Comparison of ENCODE assay signal across 1 cellular context in the genomic region with DNA sequence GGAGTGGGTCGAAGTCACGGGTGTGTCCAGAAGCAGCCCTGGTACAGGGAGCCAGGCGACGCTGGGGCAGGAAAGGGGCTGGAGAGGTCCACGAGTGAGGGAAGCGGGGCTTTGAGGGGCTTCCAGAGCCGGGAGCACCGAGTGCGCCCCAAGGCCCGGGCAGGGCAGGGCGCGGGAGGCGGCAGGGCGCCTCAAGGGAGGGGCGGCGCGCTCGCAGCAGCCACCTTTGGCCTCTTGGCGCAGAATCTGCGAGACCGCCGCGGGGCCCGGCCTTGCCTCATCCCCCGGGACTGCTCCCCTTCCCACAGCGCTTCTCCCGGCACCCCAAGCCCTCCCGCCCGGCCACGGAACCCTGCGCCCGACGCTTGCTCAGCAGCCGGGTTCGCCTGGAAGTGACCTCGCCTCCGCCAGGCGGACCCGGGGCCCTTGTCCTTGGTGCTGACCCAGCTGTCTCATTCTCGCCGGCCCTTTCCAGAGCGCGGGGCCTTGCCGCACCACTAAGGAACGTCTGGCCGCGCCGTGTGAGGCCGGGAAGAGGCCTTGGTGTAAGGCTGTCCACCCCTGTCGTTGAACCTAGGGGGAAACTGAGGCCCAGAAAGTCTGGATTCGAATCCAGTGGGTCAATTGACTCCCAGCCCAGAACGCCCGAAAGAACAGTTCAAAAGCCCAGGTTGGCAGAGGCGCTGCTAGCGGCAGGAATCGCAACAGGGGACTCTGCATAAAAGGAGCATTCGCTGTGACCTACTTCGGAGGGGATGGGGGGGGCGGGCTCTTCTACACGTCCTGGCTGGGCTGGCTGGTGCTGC.
TF ChIP-seq lines count a peak whose summit lies in the region.

No MANE protein-coding gene starts in this region.

TF ChIP-seq in WTC11, 78 proteins besides CTCF, POLR2A, EP300 and RAD21 (continued from another document and continues in another):
- TF ChIP-seq, protein P1, sequence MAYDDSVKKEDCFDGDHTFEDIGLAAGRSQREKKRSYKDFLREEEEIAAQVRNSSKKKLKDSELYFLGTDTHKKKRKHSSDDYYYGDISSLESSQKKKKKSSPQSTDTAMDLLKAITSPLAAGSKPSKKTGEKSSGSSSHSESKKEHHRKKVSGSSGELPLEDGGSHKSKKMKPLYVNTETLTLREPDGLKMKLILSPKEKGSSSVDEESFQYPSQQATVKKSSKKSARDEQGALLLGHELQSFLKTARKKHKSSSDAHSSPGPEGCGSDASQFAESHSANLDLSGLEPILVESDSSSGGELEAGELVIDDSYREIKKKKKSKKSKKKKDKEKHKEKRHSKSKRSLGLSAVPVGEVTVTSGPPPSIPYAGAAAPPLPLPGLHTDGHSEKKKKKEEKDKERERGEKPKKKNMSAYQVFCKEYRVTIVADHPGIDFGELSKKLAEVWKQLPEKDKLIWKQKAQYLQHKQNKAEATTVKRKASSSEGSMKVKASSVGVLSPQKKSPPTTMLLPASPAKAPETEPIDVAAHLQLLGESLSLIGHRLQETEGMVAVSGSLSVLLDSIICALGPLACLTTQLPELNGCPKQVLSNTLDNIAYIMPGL (CRISPR knock-in tag; IDR thresholded peaks at IDR 0.05): 0 out of 2 replicates have a peak, but pooled peaks have one; percentile 64
- TF ChIP-seq MXD4 (CRISPR knock-in tag; IDR thresholded peaks at IDR 0.05; ENCODE audit: borderline replicate concordance) (no peak), JAZF1 (CRISPR knock-in tag; IDR thresholded peaks at IDR 0.05) (no peak), ZNF138 (CRISPR knock-in tag; conservative IDR thresholded peaks at IDR 0.05) (0 out of 2 replicates have a peak, but pooled peaks have one; percentile 37), ZNF396 (CRISPR knock-in tag; IDR thresholded peaks at IDR 0.05; ENCODE audit: borderline replicate concordance) (no peak), SOX15 (CRISPR knock-in tag; IDR thresholded peaks at IDR 0.05) (no peak), NR3C1 (CRISPR knock-in tag; conservative IDR thresholded peaks at IDR 0.05; ENCODE audit: low read depth) (no peak), SP1 (CRISPR knock-in tag; conservative IDR thresholded peaks at IDR 0.05) (0 out of 2 replicates have a peak, but pooled peaks have one; percentile 45), MYBL2 (CRISPR knock-in tag; IDR thresholded peaks at IDR 0.05) (peak; percentile 84), ZNF416 (CRISPR knock-in tag; IDR thresholded peaks at IDR 0.05) (no peak), RORB (CRISPR knock-in tag; IDR thresholded peaks at IDR 0.05) (no peak), NR2C2 (CRISPR knock-in tag; IDR thresholded peaks at IDR 0.05) (peak; percentile 48; the same call in 1 of the 2 replicates), ZNF219 (CRISPR knock-in tag; IDR thresholded peaks at IDR 0.05; ENCODE audit: borderline replicate concordance) (peak; percentile 86; the same call in 1 of the 2 replicates), OVOL2 (CRISPR knock-in tag; IDR thresholded peaks at IDR 0.05; ENCODE audit: borderline replicate concordance) (no peak), ZBTB21 (CRISPR knock-in tag; IDR thresholded peaks at IDR 0.05; ENCODE audit: borderline replicate concordance) (no peak; the same call in 1 of the 2 replicates), EMX1 (CRISPR knock-in tag; IDR thresholded peaks at IDR 0.05) (no peak), ZNF317 (CRISPR knock-in tag; IDR thresholded peaks at IDR 0.05; ENCODE audit: borderline replicate concordance, low read depth) (0 out of 2 replicates have a peak, but pooled peaks have one; percentile 34), SMAD4 (CRISPR knock-in tag; IDR thresholded peaks at IDR 0.05) (no peak; the same call in 1 of the 2 replicates), KAT7 (CRISPR knock-in tag; IDR thresholded peaks at IDR 0.05; ENCODE audit: borderline replicate concordance) (0 out of 2 replicates have a peak, but pooled peaks have one; percentile 25), GABPB1 (CRISPR knock-in tag; IDR thresholded peaks at IDR 0.05) (0 out of 2 replicates have a peak, but pooled peaks have one; percentile 39), NR1H2 (CRISPR knock-in tag; IDR thresholded peaks at IDR 0.05) (no peak)
- TF ChIP-seq, protein P2, sequence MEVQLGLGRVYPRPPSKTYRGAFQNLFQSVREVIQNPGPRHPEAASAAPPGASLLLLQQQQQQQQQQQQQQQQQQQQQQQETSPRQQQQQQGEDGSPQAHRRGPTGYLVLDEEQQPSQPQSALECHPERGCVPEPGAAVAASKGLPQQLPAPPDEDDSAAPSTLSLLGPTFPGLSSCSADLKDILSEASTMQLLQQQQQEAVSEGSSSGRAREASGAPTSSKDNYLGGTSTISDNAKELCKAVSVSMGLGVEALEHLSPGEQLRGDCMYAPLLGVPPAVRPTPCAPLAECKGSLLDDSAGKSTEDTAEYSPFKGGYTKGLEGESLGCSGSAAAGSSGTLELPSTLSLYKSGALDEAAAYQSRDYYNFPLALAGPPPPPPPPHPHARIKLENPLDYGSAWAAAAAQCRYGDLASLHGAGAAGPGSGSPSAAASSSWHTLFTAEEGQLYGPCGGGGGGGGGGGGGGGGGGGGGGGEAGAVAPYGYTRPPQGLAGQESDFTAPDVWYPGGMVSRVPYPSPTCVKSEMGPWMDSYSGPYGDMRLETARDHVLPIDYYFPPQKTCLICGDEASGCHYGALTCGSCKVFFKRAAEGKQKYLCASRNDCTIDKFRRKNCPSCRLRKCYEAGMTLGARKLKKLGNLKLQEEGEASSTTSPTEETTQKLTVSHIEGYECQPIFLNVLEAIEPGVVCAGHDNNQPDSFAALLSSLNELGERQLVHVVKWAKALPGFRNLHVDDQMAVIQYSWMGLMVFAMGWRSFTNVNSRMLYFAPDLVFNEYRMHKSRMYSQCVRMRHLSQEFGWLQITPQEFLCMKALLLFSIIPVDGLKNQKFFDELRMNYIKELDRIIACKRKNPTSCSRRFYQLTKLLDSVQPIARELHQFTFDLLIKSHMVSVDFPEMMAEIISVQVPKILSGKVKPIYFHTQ (CRISPR knock-in tag; IDR thresholded peaks at IDR 0.05): no peak
- TF ChIP-seq, protein P3, sequence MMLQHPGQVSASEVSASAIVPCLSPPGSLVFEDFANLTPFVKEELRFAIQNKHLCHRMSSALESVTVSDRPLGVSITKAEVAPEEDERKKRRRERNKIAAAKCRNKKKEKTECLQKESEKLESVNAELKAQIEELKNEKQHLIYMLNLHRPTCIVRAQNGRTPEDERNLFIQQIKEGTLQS (CRISPR knock-in tag; conservative IDR thresholded peaks at IDR 0.05): no peak
- TF ChIP-seq, protein P4, sequence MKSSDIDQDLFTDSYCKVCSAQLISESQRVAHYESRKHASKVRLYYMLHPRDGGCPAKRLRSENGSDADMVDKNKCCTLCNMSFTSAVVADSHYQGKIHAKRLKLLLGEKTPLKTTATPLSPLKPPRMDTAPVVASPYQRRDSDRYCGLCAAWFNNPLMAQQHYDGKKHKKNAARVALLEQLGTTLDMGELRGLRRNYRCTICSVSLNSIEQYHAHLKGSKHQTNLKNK (CRISPR knock-in tag; IDR thresholded peaks at IDR 0.05): no peak
- TF ChIP-seq, protein P5, sequence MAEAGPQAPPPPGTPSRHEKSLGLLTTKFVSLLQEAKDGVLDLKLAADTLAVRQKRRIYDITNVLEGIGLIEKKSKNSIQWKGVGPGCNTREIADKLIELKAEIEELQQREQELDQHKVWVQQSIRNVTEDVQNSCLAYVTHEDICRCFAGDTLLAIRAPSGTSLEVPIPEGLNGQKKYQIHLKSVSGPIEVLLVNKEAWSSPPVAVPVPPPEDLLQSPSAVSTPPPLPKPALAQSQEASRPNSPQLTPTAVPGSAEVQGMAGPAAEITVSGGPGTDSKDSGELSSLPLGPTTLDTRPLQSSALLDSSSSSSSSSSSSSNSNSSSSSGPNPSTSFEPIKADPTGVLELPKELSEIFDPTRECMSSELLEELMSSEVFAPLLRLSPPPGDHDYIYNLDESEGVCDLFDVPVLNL (CRISPR knock-in tag; IDR thresholded peaks at IDR 0.05; ENCODE audit: borderline replicate concordance, low read depth): peak; percentile 60; the same call in 1 of the 2 replicates
- TF ChIP-seq, protein P6, sequence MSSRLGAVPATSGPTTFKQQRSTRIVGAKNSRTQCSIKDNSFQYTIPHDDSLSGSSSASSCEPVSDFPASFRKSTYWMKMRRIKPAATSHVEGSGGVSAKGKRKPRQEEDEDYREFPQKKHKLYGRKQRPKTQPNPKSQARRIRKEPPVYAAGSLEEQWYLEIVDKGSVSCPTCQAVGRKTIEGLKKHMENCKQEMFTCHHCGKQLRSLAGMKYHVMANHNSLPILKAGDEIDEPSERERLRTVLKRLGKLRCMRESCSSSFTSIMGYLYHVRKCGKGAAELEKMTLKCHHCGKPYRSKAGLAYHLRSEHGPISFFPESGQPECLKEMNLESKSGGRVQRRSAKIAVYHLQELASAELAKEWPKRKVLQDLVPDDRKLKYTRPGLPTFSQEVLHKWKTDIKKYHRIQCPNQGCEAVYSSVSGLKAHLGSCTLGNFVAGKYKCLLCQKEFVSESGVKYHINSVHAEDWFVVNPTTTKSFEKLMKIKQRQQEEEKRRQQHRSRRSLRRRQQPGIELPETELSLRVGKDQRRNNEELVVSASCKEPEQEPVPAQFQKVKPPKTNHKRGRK (CRISPR knock-in tag; IDR thresholded peaks at IDR 0.05; ENCODE audit: borderline replicate concordance): no peak
- TF ChIP-seq, protein P7, sequence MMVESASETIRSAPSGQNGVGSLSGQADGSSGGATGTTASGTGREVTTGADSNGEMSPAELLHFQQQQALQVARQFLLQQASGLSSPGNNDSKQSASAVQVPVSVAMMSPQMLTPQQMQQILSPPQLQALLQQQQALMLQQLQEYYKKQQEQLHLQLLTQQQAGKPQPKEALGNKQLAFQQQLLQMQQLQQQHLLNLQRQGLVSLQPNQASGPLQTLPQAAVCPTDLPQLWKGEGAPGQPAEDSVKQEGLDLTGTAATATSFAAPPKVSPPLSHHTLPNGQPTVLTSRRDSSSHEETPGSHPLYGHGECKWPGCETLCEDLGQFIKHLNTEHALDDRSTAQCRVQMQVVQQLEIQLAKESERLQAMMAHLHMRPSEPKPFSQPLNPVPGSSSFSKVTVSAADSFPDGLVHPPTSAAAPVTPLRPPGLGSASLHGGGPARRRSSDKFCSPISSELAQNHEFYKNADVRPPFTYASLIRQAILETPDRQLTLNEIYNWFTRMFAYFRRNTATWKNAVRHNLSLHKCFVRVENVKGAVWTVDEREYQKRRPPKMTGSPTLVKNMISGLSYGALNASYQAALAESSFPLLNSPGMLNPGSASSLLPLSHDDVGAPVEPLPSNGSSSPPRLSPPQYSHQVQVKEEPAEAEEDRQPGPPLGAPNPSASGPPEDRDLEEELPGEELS (CRISPR knock-in tag; IDR thresholded peaks at IDR 0.05): peak; percentile 78
- TF ChIP-seq, protein P8, sequence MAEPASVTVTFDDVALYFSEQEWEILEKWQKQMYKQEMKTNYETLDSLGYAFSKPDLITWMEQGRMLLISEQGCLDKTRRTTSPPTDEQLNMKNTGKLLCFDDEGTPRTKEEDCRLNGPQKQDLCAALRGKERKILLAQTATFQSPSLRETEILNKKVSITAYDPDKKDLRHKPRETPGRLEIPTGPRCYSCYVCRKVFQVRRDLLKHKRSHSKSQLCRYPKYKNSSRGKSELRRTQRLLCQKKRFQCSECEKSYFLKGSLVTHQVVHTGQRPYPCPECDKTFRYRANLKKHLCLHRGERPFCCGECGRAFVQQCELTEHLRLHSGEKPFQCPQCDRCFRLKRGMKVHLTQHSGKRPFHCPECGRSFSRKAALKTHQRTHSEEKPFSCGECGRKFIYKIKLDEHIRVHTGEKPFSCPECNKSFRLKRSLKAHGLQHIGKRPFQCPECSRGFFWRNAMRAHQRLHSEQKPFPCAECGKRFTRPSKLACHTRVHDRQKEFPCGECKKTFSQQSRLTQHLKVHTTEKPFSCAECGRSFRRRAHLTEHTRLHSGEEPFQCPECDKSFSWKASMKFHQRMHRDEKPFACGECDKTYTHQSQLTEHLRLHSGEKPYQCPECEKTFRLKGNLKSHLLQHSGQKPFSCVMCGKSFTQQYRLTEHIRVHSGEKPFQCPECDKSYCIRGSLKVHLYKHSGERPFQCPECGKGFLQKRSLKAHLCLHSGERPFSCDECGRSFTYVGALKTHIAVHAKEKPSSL (CRISPR knock-in tag; conservative IDR thresholded peaks at IDR 0.05): no peak
- TF ChIP-seq, protein P9, sequence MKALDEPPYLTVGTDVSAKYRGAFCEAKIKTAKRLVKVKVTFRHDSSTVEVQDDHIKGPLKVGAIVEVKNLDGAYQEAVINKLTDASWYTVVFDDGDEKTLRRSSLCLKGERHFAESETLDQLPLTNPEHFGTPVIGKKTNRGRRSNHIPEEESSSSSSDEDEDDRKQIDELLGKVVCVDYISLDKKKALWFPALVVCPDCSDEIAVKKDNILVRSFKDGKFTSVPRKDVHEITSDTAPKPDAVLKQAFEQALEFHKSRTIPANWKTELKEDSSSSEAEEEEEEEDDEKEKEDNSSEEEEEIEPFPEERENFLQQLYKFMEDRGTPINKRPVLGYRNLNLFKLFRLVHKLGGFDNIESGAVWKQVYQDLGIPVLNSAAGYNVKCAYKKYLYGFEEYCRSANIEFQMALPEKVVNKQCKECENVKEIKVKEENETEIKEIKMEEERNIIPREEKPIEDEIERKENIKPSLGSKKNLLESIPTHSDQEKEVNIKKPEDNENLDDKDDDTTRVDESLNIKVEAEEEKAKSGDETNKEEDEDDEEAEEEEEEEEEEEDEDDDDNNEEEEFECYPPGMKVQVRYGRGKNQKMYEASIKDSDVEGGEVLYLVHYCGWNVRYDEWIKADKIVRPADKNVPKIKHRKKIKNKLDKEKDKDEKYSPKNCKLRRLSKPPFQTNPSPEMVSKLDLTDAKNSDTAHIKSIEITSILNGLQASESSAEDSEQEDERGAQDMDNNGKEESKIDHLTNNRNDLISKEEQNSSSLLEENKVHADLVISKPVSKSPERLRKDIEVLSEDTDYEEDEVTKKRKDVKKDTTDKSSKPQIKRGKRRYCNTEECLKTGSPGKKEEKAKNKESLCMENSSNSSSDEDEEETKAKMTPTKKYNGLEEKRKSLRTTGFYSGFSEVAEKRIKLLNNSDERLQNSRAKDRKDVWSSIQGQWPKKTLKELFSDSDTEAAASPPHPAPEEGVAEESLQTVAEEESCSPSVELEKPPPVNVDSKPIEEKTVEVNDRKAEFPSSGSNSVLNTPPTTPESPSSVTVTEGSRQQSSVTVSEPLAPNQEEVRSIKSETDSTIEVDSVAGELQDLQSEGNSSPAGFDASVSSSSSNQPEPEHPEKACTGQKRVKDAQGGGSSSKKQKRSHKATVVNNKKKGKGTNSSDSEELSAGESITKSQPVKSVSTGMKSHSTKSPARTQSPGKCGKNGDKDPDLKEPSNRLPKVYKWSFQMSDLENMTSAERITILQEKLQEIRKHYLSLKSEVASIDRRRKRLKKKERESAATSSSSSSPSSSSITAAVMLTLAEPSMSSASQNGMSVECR (CRISPR knock-in tag; IDR thresholded peaks at IDR 0.05; ENCODE audit: borderline replicate concordance): peak; percentile 90; the same call in 1 of the 2 replicates
- TF ChIP-seq, protein P10, sequence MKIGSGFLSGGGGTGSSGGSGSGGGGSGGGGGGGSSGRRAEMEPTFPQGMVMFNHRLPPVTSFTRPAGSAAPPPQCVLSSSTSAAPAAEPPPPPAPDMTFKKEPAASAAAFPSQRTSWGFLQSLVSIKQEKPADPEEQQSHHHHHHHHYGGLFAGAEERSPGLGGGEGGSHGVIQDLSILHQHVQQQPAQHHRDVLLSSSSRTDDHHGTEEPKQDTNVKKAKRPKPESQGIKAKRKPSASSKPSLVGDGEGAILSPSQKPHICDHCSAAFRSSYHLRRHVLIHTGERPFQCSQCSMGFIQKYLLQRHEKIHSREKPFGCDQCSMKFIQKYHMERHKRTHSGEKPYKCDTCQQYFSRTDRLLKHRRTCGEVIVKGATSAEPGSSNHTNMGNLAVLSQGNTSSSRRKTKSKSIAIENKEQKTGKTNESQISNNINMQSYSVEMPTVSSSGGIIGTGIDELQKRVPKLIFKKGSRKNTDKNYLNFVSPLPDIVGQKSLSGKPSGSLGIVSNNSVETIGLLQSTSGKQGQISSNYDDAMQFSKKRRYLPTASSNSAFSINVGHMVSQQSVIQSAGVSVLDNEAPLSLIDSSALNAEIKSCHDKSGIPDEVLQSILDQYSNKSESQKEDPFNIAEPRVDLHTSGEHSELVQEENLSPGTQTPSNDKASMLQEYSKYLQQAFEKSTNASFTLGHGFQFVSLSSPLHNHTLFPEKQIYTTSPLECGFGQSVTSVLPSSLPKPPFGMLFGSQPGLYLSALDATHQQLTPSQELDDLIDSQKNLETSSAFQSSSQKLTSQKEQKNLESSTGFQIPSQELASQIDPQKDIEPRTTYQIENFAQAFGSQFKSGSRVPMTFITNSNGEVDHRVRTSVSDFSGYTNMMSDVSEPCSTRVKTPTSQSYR (CRISPR knock-in tag; IDR thresholded peaks at IDR 0.05): 0 out of 2 replicates have a peak, but pooled peaks have one; percentile 45
